Comparison of ENCODE assay signal across 1 cellular context in the genomic region with DNA sequence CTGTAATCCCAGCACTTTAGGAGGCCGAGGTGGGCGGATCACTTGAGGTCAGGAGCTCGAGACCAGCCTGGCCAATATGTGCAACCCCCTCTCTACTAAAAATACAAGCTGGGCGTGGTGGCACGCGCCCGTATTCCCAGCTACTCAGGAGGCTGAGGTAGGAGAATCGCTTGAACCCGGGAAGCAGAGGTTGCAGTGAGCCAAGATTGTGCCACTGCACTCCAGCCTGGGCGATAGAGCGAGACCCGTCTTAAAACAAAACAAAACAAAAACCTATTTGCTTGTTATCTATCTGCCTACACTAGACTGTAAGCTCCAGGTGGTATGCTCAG.
TF ChIP-seq lines count a peak whose summit lies in the region.

No MANE protein-coding gene starts in this region.

TF ChIP-seq in GM12878, 131 proteins besides CTCF, POLR2A, EP300 and RAD21:
- 0 out of 2 replicates have a peak, but pooled peaks have one; percentile 33 for TF ChIP-seq MTA2 (IDR thresholded peaks at IDR 0.05; ENCODE audit: low read depth)
- peak; percentile 15; the same call in 1 of the 2 replicates for TF ChIP-seq PAX5 (IDR thresholded peaks at IDR 0.05; ENCODE audit: borderline replicate concordance, low read depth, low read length)
